ENCODE assay signal across 15 cellular contexts in genomic region chr21:38989097-38989744, GRCh38.
DNase-seq lines count a peak whose midpoint lies in the region; ATAC-seq, FAIRE-seq and TF ChIP-seq lines count a peak whose summit lies in the region.
"Had no signal": no experiment of that assay in that cellular context is flagged by ENCODE, and none has a peak within 500 bp of the region (broad histone marks: within the 10 kb centered on the region; RNA-seq: fewer than 3 reads in every experiment).

No MANE protein-coding gene starts in this region.

- H3K4me1 ChIP-seq in SK-N-SH (ENCODE audit: control insufficient read depth in 1 of 2, insufficient read depth in 2 of 2, low read depth in 1 of 2, low read length in 1 of 2) (peaks cover 43 to 96% of the 10 kb centered on the region in 2 experiments), astrocyte (ENCODE audit: insufficient read depth, low read length) (peaks cover 46% of the 10 kb centered on the region)

- CTCF ChIA-PET in SK-N-SH (lab: Yijun Ruan, JAX): interaction anchor here (0.9 to 7.9 kb wide), 9 partner anchors 16 to 255 kb away, joined by 3 to 42 read pairs (median 4); partner anchors contain the start of gene ETS2

- ATAC-seq in SK-N-SH treated with all-trans-retinoic acid at 6 μM for 48 hours (no peak), HG03442 (IDR thresholded peaks at IDR 0.05; ENCODE audit: unreplicated experiment) (no peak)
- ATAC-seq in naive thymus-derived CD8-positive, alpha-beta T cell: no peak

- H3K36me3 Mint-ChIP-seq in astrocyte (ENCODE audit: low read depth, unreplicated experiment): no peaks in the 10 kb centered on the region
- no peaks in the 10 kb centered on the region for H3K36me3 Mint-ChIP-seq in nephron (ENCODE audit: low read depth)
- H3K36me3 Mint-ChIP-seq in type B pancreatic cell: no peaks in the 10 kb centered on the region
- no peaks in the 10 kb centered on the region for H3K36me3 Mint-ChIP-seq in naive thymus-derived CD8-positive, alpha-beta T cell
- H3K36me3 Mint-ChIP-seq: activated naive CD4-positive, alpha-beta T cell treated with anti-CD3 and anti-CD28 coated beads, Interleukin-2, amount 10 ng/mL, durations not matched to agents 7 days and 5 days had no signal

- H3K27ac Mint-ChIP-seq in astrocyte (ENCODE audit: unreplicated experiment): no peak overlapping the region
- peak overlapping the region; percentile 85 to 97 (median 86) for H3K27ac Mint-ChIP-seq in nephron
- peak overlapping the region; percentile 76 for H3K27ac Mint-ChIP-seq in type B pancreatic cell
- no peak overlapping the region for H3K27ac Mint-ChIP-seq in naive thymus-derived CD8-positive, alpha-beta T cell
- H3K27ac Mint-ChIP-seq: activated B cell treated with CpG ODN at 0.5 μM for 24 hours; activated naive CD4-positive, alpha-beta T cell treated with anti-CD3 and anti-CD28 coated beads, Interleukin-2, amount 10 ng/mL, durations not matched to agents 7 days and 5 days had no signal

- H3K79me2 ChIP-seq in SK-N-SH (ENCODE audit: insufficient read depth): no peaks in the 10 kb centered on the region
- no peaks in the 10 kb centered on the region for H3K79me2 ChIP-seq in astrocyte (ENCODE audit: insufficient read depth, low read length)

- H2AFZ ChIP-seq in SK-N-SH (ENCODE audit: low read depth): no peak overlapping the region
- no peak overlapping the region for H2AFZ ChIP-seq in astrocyte (ENCODE audit: low read depth, low read length)
- H2AFZ ChIP-seq: PC-9 had no signal

- 88% methylated on average over 26 of the region's 26 CpGs for WGBS in SK-N-SH (ENCODE audit: low lambda C conversion rate)

- H3K36me3 ChIP-seq in SK-N-SH (replicated peaks in 1 of 2; ENCODE audit: control insufficient read depth in 1 of 2, insufficient read depth in 2 of 2, low read length in 1 of 2): no peaks in the 10 kb centered on the region
- H3K36me3 ChIP-seq in astrocyte (ENCODE audit: insufficient read depth, low read length): no peaks in the 10 kb centered on the region

- peak overlapping the region in 1 of 2 experiments; percentile 99; a peak in 2 of 4 replicates for H3K27ac ChIP-seq in SK-N-SH (ENCODE audit: low read depth in 2 of 2, low read length in 1 of 2)
- H3K27ac ChIP-seq in astrocyte (ENCODE audit: low read depth, low read length): no peak overlapping the region
- H3K27ac ChIP-seq: PC-9 had no signal

- peak overlapping the region; percentile 55; the same call in 1 of the 2 replicates for H3K4me2 ChIP-seq in SK-N-SH
- peak overlapping the region; percentile 79 for H3K4me2 ChIP-seq in astrocyte (ENCODE audit: low read length)
- H3K4me2 ChIP-seq: PC-9 had no signal

- H3K9me2 ChIP-seq in SK-N-SH: no peaks in the 10 kb centered on the region

- H3K9ac ChIP-seq in SK-N-SH: no peak overlapping the region
- peak overlapping the region; percentile 33 for H3K9ac ChIP-seq in astrocyte (ENCODE audit: low read length)

- no peaks in the 10 kb centered on the region; the same call in 1 of the 2 replicates for H4K20me1 ChIP-seq in SK-N-SH (ENCODE audit: insufficient read depth)
- H4K20me1 ChIP-seq in astrocyte (ENCODE audit: insufficient read depth, low read length): no peaks in the 10 kb centered on the region

- TF ChIP-seq RAD21 in SK-N-SH (IDR thresholded peaks at IDR 0.05; ENCODE audit: low read length): no peak

- H3K4me3 ChIP-seq in SK-N-SH (ENCODE audit: low read depth in 2 of 2, low read length in 1 of 2): no peak overlapping the region
- H3K4me3 ChIP-seq in astrocyte (ENCODE audit: insufficient read depth, low read depth, low read length): peak overlapping the region; percentile 9
- H3K4me3 ChIP-seq: PC-9 had no signal

- H3K4me3 Mint-ChIP-seq in astrocyte (ENCODE audit: unreplicated experiment): no peak overlapping the region
- peak overlapping the region; percentile 64 to 72 (median 69) for H3K4me3 Mint-ChIP-seq in nephron
- peak overlapping the region; percentile 70 for H3K4me3 Mint-ChIP-seq in type B pancreatic cell
- no peak overlapping the region for H3K4me3 Mint-ChIP-seq in naive thymus-derived CD8-positive, alpha-beta T cell
- H3K4me3 Mint-ChIP-seq: activated B cell treated with CpG ODN at 0.5 μM for 24 hours; activated naive CD4-positive, alpha-beta T cell treated with anti-CD3 and anti-CD28 coated beads, Interleukin-2, amount 10 ng/mL, durations not matched to agents 7 days and 5 days had no signal

- POLR2A ChIA-PET in SK-N-SH (lab: Yijun Ruan, JAX): interaction anchor here (0.7 to 1.9 kb wide), 13 partner anchors 9 to 194 kb away, joined by 3 to 13 read pairs (median 4); partner anchors contain the start of gene PSMG1
- POLR2A ChIA-PET in naive thymus-derived CD8-positive, alpha-beta T cell (lab: Charles Lee): no interaction called here

- no peak for TF ChIP-seq CTCF in SK-N-SH (IDR thresholded peaks at IDR 0.05)
- no peak for TF ChIP-seq CTCF in astrocyte (IDR thresholded peaks at IDR 0.05; ENCODE audit: insufficient read depth, low read depth, low read length)
- no peak for TF ChIP-seq CTCF in nephron (IDR thresholded peaks at IDR 0.05; ENCODE audit: unreplicated experiment in 3 of 3)
- TF ChIP-seq CTCF in type B pancreatic cell (conservative IDR thresholded peaks at IDR 0.05): no peak

- H3K9me3 ChIP-seq in SK-N-SH: no peaks in the 10 kb centered on the region
- H3K9me3 ChIP-seq in astrocyte (ENCODE audit: insufficient read depth, low read depth, low read length): no peaks in the 10 kb centered on the region

- H3K4me1 Mint-ChIP-seq in astrocyte (ENCODE audit: low read depth, unreplicated experiment) (peaks cover 57% of the 10 kb centered on the region), nephron (peaks cover 93% of the 10 kb centered on the region), type B pancreatic cell (ENCODE audit: unreplicated experiment) (peaks cover 77% of the 10 kb centered on the region)
- H3K4me1 Mint-ChIP-seq in naive thymus-derived CD8-positive, alpha-beta T cell: peaks cover 10 to 18% (median 13%) of the 10 kb centered on the region in 4 donors

- H3K9me3 Mint-ChIP-seq in astrocyte (ENCODE audit: unreplicated experiment) (no peaks in the 10 kb centered on the region), nephron (no peaks in the 10 kb centered on the region), type B pancreatic cell (no peaks in the 10 kb centered on the region)
- no peaks in the 10 kb centered on the region for H3K9me3 Mint-ChIP-seq in naive thymus-derived CD8-positive, alpha-beta T cell
- H3K9me3 Mint-ChIP-seq: activated B cell treated with CpG ODN at 0.5 μM for 24 hours; activated naive CD4-positive, alpha-beta T cell treated with anti-CD3 and anti-CD28 coated beads, Interleukin-2, amount 10 ng/mL, durations not matched to agents 7 days and 5 days had no signal

- DNase-seq in SK-N-SH (no peak), astrocyte (ENCODE audit: low read depth) (no peak), type B pancreatic cell (ENCODE audit: extremely low spot score, unreplicated experiment) (no peak), AG20443 (ENCODE audit: low spot score) (no peak)
- DNase-seq in naive thymus-derived CD8-positive, alpha-beta T cell: no peak
- DNase-seq: activated B cell treated with CpG ODN at 0.5 μM for 24 hours; activated naive CD4-positive, alpha-beta T cell treated with anti-CD3 and anti-CD28 coated beads, Interleukin-2, amount 10 ng/mL, durations not matched to agents 7 days and 5 days; effector CD8-positive, alpha-beta T cell; mesendoderm; PC-9; stimulated activated CD4-positive, alpha-beta T cell treated with anti-CD3 and anti-CD28 coated beads, Interleukin-4, amount 100 ng/mL, for 1 hour had no signal

- FAIRE-seq in astrocyte (lab: Jason Lieb, UNC): no peak
- FAIRE-seq: GM19239 had no signal

- H3K27me3 Mint-ChIP-seq in astrocyte (ENCODE audit: low read depth, unreplicated experiment) (peaks cover 7% of the 10 kb centered on the region), nephron (ENCODE audit: low read depth) (peaks cover 9% of the 10 kb centered on the region), type B pancreatic cell (peaks cover 31% of the 10 kb centered on the region)
- H3K27me3 Mint-ChIP-seq in naive thymus-derived CD8-positive, alpha-beta T cell: peaks cover 30 to 58% (median 45%) of the 10 kb centered on the region in 5 donors

- H3K27me3 ChIP-seq in SK-N-SH (ENCODE audit: insufficient read depth) (no peaks in the 10 kb centered on the region), astrocyte (ENCODE audit: insufficient read depth, low read length) (peaks cover 23% of the 10 kb centered on the region)

- TF ChIP-seq EP300 in SK-N-SH (IDR thresholded peaks at IDR 0.05; ENCODE audit: borderline replicate concordance in 1 of 2, low read depth in 1 of 2, low read length in 1 of 2): no peak

- peaks cover 22% of the 10 kb centered on the region for H3F3A ChIP-seq in SK-N-SH (replicated peaks; ENCODE audit: insufficient read depth)

TF ChIP-seq in SK-N-SH, 30 proteins besides CTCF, POLR2A, EP300 and RAD21 (continues in another document):
- no peak for TF ChIP-seq TCF12 (IDR thresholded peaks at IDR 0.05)
- no peak for TF ChIP-seq NFIC (IDR thresholded peaks at IDR 0.05; ENCODE audit: borderline replicate concordance)
- TF ChIP-seq FOXJ3 (CRISPR knock-in tag; IDR thresholded peaks at IDR 0.05): no peak

TF ChIP-seq in SK-N-SH treated with all-trans-retinoic acid at 6 μM for 48 hours, 23 proteins besides CTCF, POLR2A, EP300 and RAD21:
- TF ChIP-seq ZNF565 (CRISPR knock-in tag; conservative IDR thresholded peaks at IDR 0.05; ENCODE audit: low read depth): no peak
TF ChIP-seq in SK-N-SH treated with all-trans-retinoic acid at 6 μM for 48 hours: peak in this region for 0.

Comparison
In these comparisons a context has a peak if more than half of its experiments do, and no peak if none do; other contexts are left out.
1. H3K27ac Mint-ChIP-seq: peak in nephron (3 of 3) and type B pancreatic cell (single experiment); none in astrocyte (single experiment) and naive thymus-derived CD8-positive, alpha-beta T cell (0 of 10).
2. H3K4me3 Mint-ChIP-seq: peak in nephron (3 of 3) and type B pancreatic cell (single experiment); none in astrocyte (single experiment) and naive thymus-derived CD8-positive, alpha-beta T cell (0 of 10).